ENCODE assay signal across 22 cellular contexts in genomic region chr18:22370414-22370813, GRCh38. TPM values are rescaled to one million over a fixed set of nuclear protein-coding genes. Genes with fewer than 3 reads are reported as not detected.
DNase-seq lines count a peak whose midpoint lies in the region; ATAC-seq and TF ChIP-seq lines count a peak whose summit lies in the region.
"Had no signal": no experiment of that assay in that cellular context is flagged by ENCODE, and none has a peak within 500 bp of the region (broad histone marks: within the 10 kb centered on the region; RNA-seq: fewer than 3 reads in every experiment).

No MANE protein-coding gene starts in this region.

- H3K79me2 ChIP-seq in PC-3 (ENCODE audit: low read length) = no peaks in the 10 kb centered on the region

- peak overlapping the region; percentile 23; the same call in 1 of the 2 replicates for H3K4me2 ChIP-seq in PC-3 (ENCODE audit: low read length)
- H3K4me2 ChIP-seq: GM23338 had no signal

- no TSS peak for BruUV-seq in PC-3 (replicated peaks; lab: Mats Ljungman, UMichigan)

- H3K4me1 Mint-ChIP-seq in natural killer cell treated with Interleukin-12 subunit alpha and Interleukin-12 subunit beta and Interleukin-15 and Interleukin-18, amount 100 ng/mL, for 72 hours (ENCODE audit: low read depth in 2 of 2) = peaks cover 8 to 12% of the 10 kb centered on the region in 2 donors
- peaks cover 4 to 6% of the 10 kb centered on the region in 2 donors for H3K4me1 Mint-ChIP-seq in natural killer cell
- peaks cover 10% of the 10 kb centered on the region for H3K4me1 Mint-ChIP-seq in stimulated activated effector memory CD8-positive, alpha-beta T cell treated with anti-CD3 and anti-CD28 coated beads, Interleukin-12 subunit alpha, Interleukin-12 subunit beta, amount 100 ng/mL, for 72 hours
- H3K4me1 Mint-ChIP-seq in activated naive CD8-positive, alpha-beta T cell treated with anti-CD3 and anti-CD28 coated beads for 36 hours = peaks cover 2% of the 10 kb centered on the region
- H3K4me1 Mint-ChIP-seq: GM23338, H9 had no signal

- intact Hi-C loops in natural killer cell (cut with micrococcal nuclease) (no loop called here), PC-3 (cut with micrococcal nuclease) (loop anchor here (10.0 kb wide), 1 partner anchor 456 kb away; no protein-coding TSS in a partner anchor), vagina (cut with DNase I) (no loop called here)

- no peak overlapping the region for H2AFZ ChIP-seq in PC-3 (ENCODE audit: low read length)
- H2AFZ ChIP-seq: GM23338 had no signal

- TF ChIP-seq CTCF in natural killer cell (IDR thresholded peaks at IDR 0.05) = no peak
- no peak for TF ChIP-seq CTCF in PC-3 (conservative IDR thresholded peaks at IDR 0.05; ENCODE audit: low read depth, low read length)
- no peak for TF ChIP-seq CTCF in vagina (IDR thresholded peaks at IDR 0.05)

- no peaks in the 10 kb centered on the region for H4K20me1 ChIP-seq in PC-3 (ENCODE audit: low read length)

- H3K4me1 ChIP-seq in PC-3 (ENCODE audit: insufficient read depth, low read length) (peaks cover 19% of the 10 kb centered on the region), vagina (no peaks in the 10 kb centered on the region)

- H3K9ac ChIP-seq in PC-3 (ENCODE audit: low read length) = no peak overlapping the region

- peak overlapping the region in 1 of 2 donors; percentile 16 for H3K27ac Mint-ChIP-seq in natural killer cell treated with Interleukin-12 subunit alpha and Interleukin-12 subunit beta and Interleukin-15 and Interleukin-18, amount 100 ng/mL, for 72 hours
- no peak overlapping the region for H3K27ac Mint-ChIP-seq in natural killer cell
- peak overlapping the region; percentile 26 for H3K27ac Mint-ChIP-seq in stimulated activated effector memory CD8-positive, alpha-beta T cell treated with anti-CD3 and anti-CD28 coated beads, Interleukin-12 subunit alpha, Interleukin-12 subunit beta, amount 100 ng/mL, for 72 hours
- H3K27ac Mint-ChIP-seq in activated naive CD8-positive, alpha-beta T cell treated with anti-CD3 and anti-CD28 coated beads for 36 hours = no peak overlapping the region
- H3K27ac Mint-ChIP-seq: CD4-positive, alpha-beta memory T cell; GM23338; H9 had no signal

- H3K9me3 ChIP-seq in PC-3 (ENCODE audit: low read length) (no peaks in the 10 kb centered on the region), vagina (no peaks in the 10 kb centered on the region)

- no peaks in the 10 kb centered on the region for H3K36me3 ChIP-seq in PC-3 (ENCODE audit: low read depth, low read length)
- H3K36me3 ChIP-seq in vagina = no peaks in the 10 kb centered on the region

- H3K27me3 ChIP-seq in PC-3 (ENCODE audit: low read length) (no peaks in the 10 kb centered on the region), vagina (no peaks in the 10 kb centered on the region)

- no peaks in the 10 kb centered on the region for H3K9me3 Mint-ChIP-seq in natural killer cell treated with Interleukin-12 subunit alpha and Interleukin-12 subunit beta and Interleukin-15 and Interleukin-18, amount 100 ng/mL, for 72 hours
- peaks cover 0 to 2% of the 10 kb centered on the region in 2 donors for H3K9me3 Mint-ChIP-seq in natural killer cell
- H3K9me3 Mint-ChIP-seq in stimulated activated effector memory CD8-positive, alpha-beta T cell treated with anti-CD3 and anti-CD28 coated beads, Interleukin-12 subunit alpha, Interleukin-12 subunit beta, amount 100 ng/mL, for 72 hours = peaks cover 4% of the 10 kb centered on the region
- no peaks in the 10 kb centered on the region for H3K9me3 Mint-ChIP-seq in activated naive CD8-positive, alpha-beta T cell treated with anti-CD3 and anti-CD28 coated beads for 36 hours

- no peak for ATAC-seq in natural killer cell treated with Interleukin-12 subunit alpha and Interleukin-12 subunit beta and Interleukin-15 and Interleukin-18, amount 100 ng/mL, for 72 hours
- no peak for ATAC-seq in natural killer cell
- peak; percentile 45; the same call in 1 of the 2 replicates for ATAC-seq in PC-3
- peak; percentile 77 for ATAC-seq in stimulated activated effector memory CD8-positive, alpha-beta T cell treated with anti-CD3 and anti-CD28 coated beads, Interleukin-12 subunit alpha, Interleukin-12 subunit beta, amount 100 ng/mL, for 72 hours
- ATAC-seq: GM23338, HCT116 had no signal

- peak overlapping the region; percentile 14; the same call in 1 of the 2 replicates for H3K27ac ChIP-seq in PC-3 (ENCODE audit: low read length)
- H3K27ac ChIP-seq in vagina = no peak overlapping the region

- H3K4me3 ChIP-seq in PC-3 (ENCODE audit: low read length) = no peak overlapping the region
- H3K4me3 ChIP-seq in vagina = no peak overlapping the region
- H3K4me3 ChIP-seq: GM23338 had no signal

- peaks cover 2 to 6% of the 10 kb centered on the region in 2 donors for H3K27me3 Mint-ChIP-seq in natural killer cell treated with Interleukin-12 subunit alpha and Interleukin-12 subunit beta and Interleukin-15 and Interleukin-18, amount 100 ng/mL, for 72 hours
- H3K27me3 Mint-ChIP-seq in natural killer cell (ENCODE audit: low read depth in 2 of 2) = peaks cover 16 to 22% of the 10 kb centered on the region in 2 donors
- H3K27me3 Mint-ChIP-seq in activated naive CD8-positive, alpha-beta T cell treated with anti-CD3 and anti-CD28 coated beads for 36 hours = no peaks in the 10 kb centered on the region
- H3K27me3 Mint-ChIP-seq: CD4-positive, alpha-beta memory T cell had no signal

- no peaks in the 10 kb centered on the region for H3F3A ChIP-seq in PC-3 (ENCODE audit: low read length, unreplicated experiment)

- H3K9me2 ChIP-seq in PC-3 (replicated peaks; ENCODE audit: low read length) = no peaks in the 10 kb centered on the region

- no peaks in the 10 kb centered on the region for H3K36me3 Mint-ChIP-seq in natural killer cell treated with Interleukin-12 subunit alpha and Interleukin-12 subunit beta and Interleukin-15 and Interleukin-18, amount 100 ng/mL, for 72 hours
- no peaks in the 10 kb centered on the region for H3K36me3 Mint-ChIP-seq in natural killer cell
- no peaks in the 10 kb centered on the region for H3K36me3 Mint-ChIP-seq in stimulated activated effector memory CD8-positive, alpha-beta T cell treated with anti-CD3 and anti-CD28 coated beads, Interleukin-12 subunit alpha, Interleukin-12 subunit beta, amount 100 ng/mL, for 72 hours
- H3K36me3 Mint-ChIP-seq in activated naive CD8-positive, alpha-beta T cell treated with anti-CD3 and anti-CD28 coated beads for 36 hours = no peaks in the 10 kb centered on the region
- H3K36me3 Mint-ChIP-seq: CD4-positive, alpha-beta memory T cell had no signal

- DNase-seq in natural killer cell treated with Interleukin-12 subunit alpha and Interleukin-12 subunit beta and Interleukin-15 and Interleukin-18, amount 100 ng/mL, for 72 hours (ENCODE audit: low spot score) = no peak
- no peak for DNase-seq in natural killer cell
- peak; percentile 59 for DNase-seq in PC-3
- DNase-seq in dermis blood vessel endothelial cell = peak; percentile 30
- DNase-seq in stimulated activated effector memory CD8-positive, alpha-beta T cell treated with anti-CD3 and anti-CD28 coated beads, Interleukin-12 subunit alpha, Interleukin-12 subunit beta, amount 100 ng/mL, for 72 hours (ENCODE audit: low spot score in 2 of 2) = no peak
- no peak for DNase-seq in amniotic stem cell (lab: John Stamatoyannopoulos, UW)
- no peak for DNase-seq in vagina (ENCODE audit: extremely low spot score in 2 of 2)
- DNase-seq in activated naive CD8-positive, alpha-beta T cell treated with anti-CD3 and anti-CD28 coated beads for 36 hours = no peak
- DNase-seq: C1 segment of cervical spinal cord; Calu3; CD4-positive, alpha-beta memory T cell; COR-L47; DMS53; DMS79 treated with DMSO at 0.1 percent for 48 hours; GF-D8; H9 had no signal

- TF ChIP-seq POLR2A in vagina (IDR thresholded peaks at IDR 0.05) = no peak

- POLR2A ChIA-PET in PC-3 (lab: Charles Lee; ENCODE audit: unreplicated experiment) = no interaction called here

- H3K4me3 Mint-ChIP-seq in natural killer cell treated with Interleukin-12 subunit alpha and Interleukin-12 subunit beta and Interleukin-15 and Interleukin-18, amount 100 ng/mL, for 72 hours = peak overlapping the region; percentile 7
- H3K4me3 Mint-ChIP-seq in natural killer cell = no peak overlapping the region
- peak overlapping the region; percentile 7 for H3K4me3 Mint-ChIP-seq in stimulated activated effector memory CD8-positive, alpha-beta T cell treated with anti-CD3 and anti-CD28 coated beads, Interleukin-12 subunit alpha, Interleukin-12 subunit beta, amount 100 ng/mL, for 72 hours
- no peak overlapping the region for H3K4me3 Mint-ChIP-seq in activated naive CD8-positive, alpha-beta T cell treated with anti-CD3 and anti-CD28 coated beads for 36 hours
- H3K4me3 Mint-ChIP-seq: CD4-positive, alpha-beta memory T cell; GM23338; H9 had no signal

- CTCF ChIA-PET in PC-3 (lab: Charles Lee) = interaction anchor here (1.0 kb wide), 1 partner anchor 8 kb away, joined by 3 read pairs; no protein-coding TSS in a partner anchor

RNA-seq across cellular contexts. Expression of gene CTAGE1, which starts 47.3 kb away (rescaled TPM):
- not detected for total RNA-seq in natural killer cell treated with Interleukin-12 subunit alpha and Interleukin-12 subunit beta and Interleukin-15 and Interleukin-18, amount 100 ng/mL, for 72 hours
- total RNA-seq in natural killer cell (not detected), PC-3 (2014; rRNA removed) (not detected in 2 replicates), dermis blood vessel endothelial cell (not detected in 2 replicates), vagina (not detected)
- not detected for total RNA-seq in activated naive CD8-positive, alpha-beta T cell treated with anti-CD3 and anti-CD28 coated beads for 36 hours
- total RNA-seq: A172; A673; Calu3; CD4-positive, alpha-beta memory T cell; Daoy; H4; H9 had no signal

Comparison
In these comparisons a context has a peak if more than half of its experiments do, and no peak if none do; other contexts are left out.
1. H3K4me3 Mint-ChIP-seq: peak in natural killer cell treated with Interleukin-12 subunit alpha and Interleukin-12 subunit beta and Interleukin-15 and Interleukin-18, amount 100 ng/mL, for 72 hours (single experiment) and stimulated activated effector memory CD8-positive, alpha-beta T cell treated with anti-CD3 and anti-CD28 coated beads, Interleukin-12 subunit alpha, Interleukin-12 subunit beta, amount 100 ng/mL, for 72 hours (single experiment); none in natural killer cell (single experiment) and activated naive CD8-positive, alpha-beta T cell treated with anti-CD3 and anti-CD28 coated beads for 36 hours (single experiment).
2. ATAC-seq: peak in PC-3 (single experiment) and stimulated activated effector memory CD8-positive, alpha-beta T cell treated with anti-CD3 and anti-CD28 coated beads, Interleukin-12 subunit alpha, Interleukin-12 subunit beta, amount 100 ng/mL, for 72 hours (single experiment); none in natural killer cell treated with Interleukin-12 subunit alpha and Interleukin-12 subunit beta and Interleukin-15 and Interleukin-18, amount 100 ng/mL, for 72 hours (0 of 2) and natural killer cell (0 of 3).
3. DNase-seq: peak in PC-3 (single experiment) and dermis blood vessel endothelial cell (single experiment); none in natural killer cell treated with Interleukin-12 subunit alpha and Interleukin-12 subunit beta and Interleukin-15 and Interleukin-18, amount 100 ng/mL, for 72 hours (single experiment), natural killer cell (single experiment), stimulated activated effector memory CD8-positive, alpha-beta T cell treated with anti-CD3 and anti-CD28 coated beads, Interleukin-12 subunit alpha, Interleukin-12 subunit beta, amount 100 ng/mL, for 72 hours (0 of 2), amniotic stem cell (single experiment), vagina (0 of 2) and activated naive CD8-positive, alpha-beta T cell treated with anti-CD3 and anti-CD28 coated beads for 36 hours (single experiment).